Comparison of ENCODE assay signal across 8 cellular contexts in the genomic region with DNA sequence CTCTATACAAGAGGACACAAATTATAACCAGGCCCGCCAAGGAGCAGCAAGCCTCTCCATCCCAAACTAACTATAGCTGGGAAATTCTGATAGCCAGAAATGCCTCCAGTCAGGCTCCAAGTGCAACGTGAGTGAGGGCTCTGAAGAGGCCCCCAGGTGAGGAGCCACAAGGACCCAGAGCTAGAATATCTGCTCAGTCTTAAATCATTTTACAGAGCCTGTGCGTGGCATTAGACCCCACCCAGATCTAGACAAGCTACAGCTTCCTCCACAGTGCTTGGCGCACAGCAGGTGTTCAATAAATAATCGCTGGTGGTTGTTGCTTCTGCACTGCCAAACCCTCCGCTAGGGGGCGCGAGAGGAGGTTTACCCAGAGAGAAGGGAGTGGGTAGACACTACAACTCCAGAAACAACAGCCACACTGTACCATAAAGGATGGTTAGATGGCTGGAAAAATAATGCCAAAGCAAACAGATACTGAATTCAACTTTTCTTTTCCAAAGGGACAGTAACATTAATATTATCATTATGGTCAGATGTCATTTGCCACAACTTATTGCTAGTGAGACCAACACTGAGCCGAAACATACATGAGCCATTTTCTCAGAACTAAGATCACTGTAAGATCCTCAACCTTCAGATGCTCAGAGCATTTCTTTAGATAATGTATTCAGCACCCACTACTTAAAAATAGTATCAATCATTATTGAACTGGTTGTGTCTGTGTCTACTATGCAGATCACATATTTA. TPM values are rescaled to one million over a fixed set of nuclear protein-coding genes. Genes with fewer than 3 reads are reported as not detected.
A peak's percentile ranks its signal among the peaks of the same experiment; 100 is the strongest.
DNase-seq lines count a peak whose midpoint lies in the region; ATAC-seq, FAIRE-seq and TF ChIP-seq lines count a peak whose summit lies in the region.

No MANE protein-coding gene starts in this region.

- ATAC-seq in activated CD4-positive, CD25-positive, alpha-beta regulatory T cell treated with anti-CD3 and anti-CD28 coated beads, Interleukin-2, amount 50 U/mL, for 24 hours = no peak
- ATAC-seq in GM21825 (IDR thresholded peaks at IDR 0.05; ENCODE audit: unreplicated experiment) = peak; percentile 58

- H3K4me2 ChIP-seq in Loucy (ENCODE audit: low read depth, low read length, poor library complexity, severe bottlenecking) = no peak overlapping the region

- FAIRE-seq in kidney (lab: Jason Lieb, UNC) = no peak

- H3K9me3 ChIP-seq in Loucy (ENCODE audit: insufficient read depth, low read depth, low read length) (no peaks in the 10 kb centered on the region), kidney (ENCODE audit: control insufficient read depth in 1 of 2, low read length in 2 of 2) (no peaks in the 10 kb centered on the region)

- H3K9ac ChIP-seq in Loucy (ENCODE audit: low read depth, low read length, poor library complexity, severe bottlenecking) (no peak overlapping the region), kidney (ENCODE audit: low read length in 2 of 2) (no peak overlapping the region)

- no peaks in the 10 kb centered on the region for H3K27me3 ChIP-seq in Loucy (ENCODE audit: insufficient read depth, low read length, poor library complexity, severe bottlenecking)

- no peaks in the 10 kb centered on the region for H3K4me1 ChIP-seq in Loucy (ENCODE audit: insufficient read depth, low read length, poor library complexity, severe bottlenecking)
- H3K4me1 ChIP-seq in kidney (ENCODE audit: control insufficient read depth in 1 of 2, insufficient read depth in 1 of 2, low read depth in 1 of 2, low read length in 2 of 2) = no peaks in the 10 kb centered on the region

- intact Hi-C loops in kidney (cut with DNase I) = no loop called here

- H3K9me2 ChIP-seq in Loucy (replicated peaks; ENCODE audit: low read depth, low read length) = no peaks in the 10 kb centered on the region

- TF ChIP-seq CTCF in Loucy (conservative IDR thresholded peaks at IDR 0.05; ENCODE audit: low read length) (peak; percentile 92), kidney (IDR thresholded peaks at IDR 0.05; ENCODE audit: borderline replicate concordance, extremely low read depth, insufficient read depth) (peak; percentile 5)

- no peaks in the 10 kb centered on the region for H4K20me1 ChIP-seq in Loucy (ENCODE audit: insufficient read depth, low read length, poor library complexity, severe bottlenecking)

- no peaks in the 10 kb centered on the region for H3K79me2 ChIP-seq in Loucy (ENCODE audit: insufficient read depth, low read length)

- H3K4me3 ChIP-seq in Loucy (ENCODE audit: low read length, poor library complexity, severe bottlenecking) (no peak overlapping the region), kidney (ENCODE audit: low read length in 2 of 2) (no peak overlapping the region)

- H3K27ac ChIP-seq in kidney (ENCODE audit: low read depth in 2 of 2, low read length in 2 of 2) = no peak overlapping the region

- H3F3A ChIP-seq in Loucy (ENCODE audit: low read depth) = no peaks in the 10 kb centered on the region

- no peak overlapping the region for H2AFZ ChIP-seq in Loucy (ENCODE audit: low read length)

- H3K36me3 ChIP-seq in Loucy (ENCODE audit: insufficient read depth, low read length) (no peaks in the 10 kb centered on the region), kidney (ENCODE audit: control insufficient read depth in 1 of 2, insufficient read depth in 2 of 2, low read length in 2 of 2) (no peaks in the 10 kb centered on the region)

- peak; percentile 42 for DNase-seq in activated CD4-positive, CD25-positive, alpha-beta regulatory T cell treated with anti-CD3 and anti-CD28 coated beads, Interleukin-2, amount 50 U/mL, for 72 hours
- peak; percentile 4 for DNase-seq in activated CD4-positive, alpha-beta T cell treated with anti-CD3 and anti-CD28 coated beads, Interleukin-2, amount 50 U/mL, for 1 hour
- DNase-seq in kidney = no peak
- no peak for DNase-seq in stimulated activated naive CD4-positive, alpha-beta T cell treated with Interleukin-2 at 50 U/mL for 16 hours (lab: John Stamatoyannopoulos, UW)
- DNase-seq in cortex of kidney (lab: John Stamatoyannopoulos, UW) = no peak

RNA-seq across cellular contexts. Expression of a gene that starts 44.5 kb away (rescaled TPM):
- total RNA-seq in kidney = not detected
- not detected for polyA plus RNA-seq in kidney (ENCODE audit: insufficient read depth, low read depth, low replicate concordance)

RNA-seq across cellular contexts. Expression of a gene that starts 47.3 kb away (rescaled TPM):
- total RNA-seq in kidney = not detected
- not detected for polyA plus RNA-seq in kidney (ENCODE audit: insufficient read depth, low read depth, low replicate concordance)

Comparison
In these comparisons a context has a peak if more than half of its experiments do, and no peak if none do; other contexts are left out.
1. DNase-seq: peak in activated CD4-positive, CD25-positive, alpha-beta regulatory T cell treated with anti-CD3 and anti-CD28 coated beads, Interleukin-2, amount 50 U/mL, for 72 hours (single experiment) and activated CD4-positive, alpha-beta T cell treated with anti-CD3 and anti-CD28 coated beads, Interleukin-2, amount 50 U/mL, for 1 hour (single experiment); none in kidney (single experiment), stimulated activated naive CD4-positive, alpha-beta T cell treated with Interleukin-2 at 50 U/mL for 16 hours (single experiment) and cortex of kidney (single experiment).